ENCODE assay signal across 20 cellular contexts in genomic region chr9:103881419-103881818, GRCh38.
DNase-seq lines count a peak whose midpoint lies in the region; ATAC-seq and TF ChIP-seq lines count a peak whose summit lies in the region.
"Had no signal": no experiment of that assay in that cellular context is flagged by ENCODE, and none has a peak within 500 bp of the region (broad histone marks: within the 10 kb centered on the region; RNA-seq: fewer than 3 reads in every experiment).

No MANE protein-coding gene starts in this region.

- CTCF ChIA-PET in SK-N-SH (lab: Yijun Ruan, JAX): no interaction called here

- H3K4me2 ChIP-seq in SK-N-SH: no peak overlapping the region
- H3K4me2 ChIP-seq: A549; BLaER1 treated with 17β-estradiol and CSF1 and Interleukin-3, amounts not matched to agents 10 nM and 100 nM had no signal

- WGBS in SK-N-SH (ENCODE audit: low lambda C conversion rate): 12% methylated on average over 2 of the region's 2 CpGs

- DNase-seq in SK-N-SH: no peak
- no peak for DNase-seq in chondrocyte (ENCODE audit: low spot score)
- DNase-seq in glutamatergic neuron: no peak
- no peak for DNase-seq in type B pancreatic cell (ENCODE audit: extremely low spot score, unreplicated experiment)
- DNase-seq in activated effector memory CD4-positive, alpha-beta T cell treated with anti-CD3 and anti-CD28 coated beads, Interleukin-2, amount 50 U/mL, for 16 hours: no peak
- DNase-seq in activated CD4-positive, alpha-beta T cell treated with anti-CD3 and anti-CD28 coated beads, Interleukin-2, amount 50 U/mL, for 4 hours: no peak
- DNase-seq: AML-193; Caco-2; Calu3; CD4-positive, alpha-beta T cell; CD8-positive, alpha-beta T cell; DMS79 treated with DMSO at 0.1 percent for 48 hours; GF-D8 had no signal

- H3K27me3 Mint-ChIP-seq in chondrocyte (ENCODE audit: low read depth) (no peaks in the 10 kb centered on the region), glutamatergic neuron (ENCODE audit: unreplicated experiment) (no peaks in the 10 kb centered on the region), type B pancreatic cell (no peaks in the 10 kb centered on the region)
- H3K27me3 Mint-ChIP-seq: B cell; CD4-positive, alpha-beta T cell had no signal

- POLR2A ChIA-PET in SK-N-SH (lab: Yijun Ruan, JAX): no interaction called here

- H3K27me3 ChIP-seq in SK-N-SH (ENCODE audit: insufficient read depth): no peaks in the 10 kb centered on the region
- H3K27me3 ChIP-seq: BLaER1 treated with 17β-estradiol and CSF1 and Interleukin-3, amounts not matched to agents 10 nM and 100 nM had no signal

- H3K27ac Mint-ChIP-seq in chondrocyte (ENCODE audit: unreplicated experiment): no peak overlapping the region
- no peak overlapping the region for H3K27ac Mint-ChIP-seq in glutamatergic neuron (ENCODE audit: unreplicated experiment)
- H3K27ac Mint-ChIP-seq in type B pancreatic cell: no peak overlapping the region
- H3K27ac Mint-ChIP-seq: B cell; CD4-positive, alpha-beta T cell; CD8-positive, alpha-beta T cell had no signal

- no peaks in the 10 kb centered on the region for H3K9me3 ChIP-seq in SK-N-SH
- H3K9me3 ChIP-seq: A549; BLaER1 treated with 17β-estradiol and CSF1 and Interleukin-3, amounts not matched to agents 10 nM and 100 nM; Caco-2 had no signal

- ATAC-seq in SK-N-SH treated with all-trans-retinoic acid at 6 μM for 48 hours (no peak), GM21717 (IDR thresholded peaks at IDR 0.05; ENCODE audit: unreplicated experiment) (no peak)
- ATAC-seq: A549; CD8-positive, alpha-beta T cell had no signal

- no peaks in the 10 kb centered on the region for H3K36me3 ChIP-seq in SK-N-SH (replicated peaks in 1 of 2; ENCODE audit: control insufficient read depth in 1 of 2, insufficient read depth in 2 of 2, low read length in 1 of 2)
- H3K36me3 ChIP-seq: BLaER1 treated with 17β-estradiol and CSF1 and Interleukin-3, amounts not matched to agents 10 nM and 100 nM had no signal

- H2AFZ ChIP-seq in SK-N-SH (ENCODE audit: low read depth): peak overlapping the region; percentile 35; the same call in 1 of the 2 replicates

- no peaks in the 10 kb centered on the region for H3K9me2 ChIP-seq in SK-N-SH

- H3K27ac ChIP-seq in SK-N-SH (ENCODE audit: low read depth in 2 of 2, low read length in 1 of 2): no peak overlapping the region
- H3K27ac ChIP-seq: 22Rv1; A549; BLaER1 treated with 17β-estradiol and CSF1 and Interleukin-3, amounts not matched to agents 10 nM and 100 nM; C4-2B had no signal

- H3K4me1 ChIP-seq in SK-N-SH (ENCODE audit: control insufficient read depth in 1 of 2, insufficient read depth in 2 of 2, low read depth in 1 of 2, low read length in 1 of 2): no peaks in the 10 kb centered on the region
- H3K4me1 ChIP-seq: A549; BLaER1 treated with 17β-estradiol and CSF1 and Interleukin-3, amounts not matched to agents 10 nM and 100 nM; Caco-2 had no signal

- no peaks in the 10 kb centered on the region for H3K9me3 Mint-ChIP-seq in chondrocyte (ENCODE audit: low read depth)
- no peaks in the 10 kb centered on the region for H3K9me3 Mint-ChIP-seq in glutamatergic neuron (ENCODE audit: unreplicated experiment)
- H3K9me3 Mint-ChIP-seq in type B pancreatic cell: no peaks in the 10 kb centered on the region
- H3K9me3 Mint-ChIP-seq: CD4-positive, alpha-beta T cell; CD8-positive, alpha-beta T cell had no signal

- no peak for TF ChIP-seq RAD21 in SK-N-SH (IDR thresholded peaks at IDR 0.05; ENCODE audit: low read length)

- no peak overlapping the region for H3K9ac ChIP-seq in SK-N-SH
- H3K9ac ChIP-seq: BLaER1 treated with 17β-estradiol and CSF1 and Interleukin-3, amounts not matched to agents 10 nM and 100 nM had no signal

- H3K4me3 Mint-ChIP-seq in chondrocyte (ENCODE audit: unreplicated experiment) (no peak overlapping the region), glutamatergic neuron (ENCODE audit: unreplicated experiment) (no peak overlapping the region), type B pancreatic cell (no peak overlapping the region)
- H3K4me3 Mint-ChIP-seq: B cell; CD4-positive, alpha-beta T cell; CD8-positive, alpha-beta T cell had no signal

- H4K20me1 ChIP-seq in SK-N-SH (ENCODE audit: insufficient read depth): no peaks in the 10 kb centered on the region
- H4K20me1 ChIP-seq: BLaER1 treated with 17β-estradiol and CSF1 and Interleukin-3, amounts not matched to agents 10 nM and 100 nM had no signal

- H3K79me2 ChIP-seq in SK-N-SH (ENCODE audit: insufficient read depth): no peaks in the 10 kb centered on the region

- H3K4me1 Mint-ChIP-seq in chondrocyte (ENCODE audit: low read depth) (no peaks in the 10 kb centered on the region), glutamatergic neuron (ENCODE audit: low read depth, unreplicated experiment) (no peaks in the 10 kb centered on the region), type B pancreatic cell (ENCODE audit: unreplicated experiment) (no peaks in the 10 kb centered on the region)
- H3K4me1 Mint-ChIP-seq: B cell had no signal

- H3K36me3 Mint-ChIP-seq in chondrocyte (ENCODE audit: low read depth): no peaks in the 10 kb centered on the region
- no peaks in the 10 kb centered on the region for H3K36me3 Mint-ChIP-seq in glutamatergic neuron (ENCODE audit: unreplicated experiment)
- no peaks in the 10 kb centered on the region for H3K36me3 Mint-ChIP-seq in type B pancreatic cell
- H3K36me3 Mint-ChIP-seq: CD8-positive, alpha-beta T cell had no signal

- no peak overlapping the region for H3K4me3 ChIP-seq in SK-N-SH (ENCODE audit: low read depth in 2 of 2, low read length in 1 of 2)
- H3K4me3 ChIP-seq: A549; BLaER1 treated with 17β-estradiol and CSF1 and Interleukin-3, amounts not matched to agents 10 nM and 100 nM had no signal

- TF ChIP-seq EP300 in SK-N-SH (IDR thresholded peaks at IDR 0.05; ENCODE audit: borderline replicate concordance in 1 of 2, low read depth in 1 of 2, low read length in 1 of 2): no peak

- no peaks in the 10 kb centered on the region for H3F3A ChIP-seq in SK-N-SH (replicated peaks; ENCODE audit: insufficient read depth)

- TF ChIP-seq CTCF in SK-N-SH (IDR thresholded peaks at IDR 0.05) (peak; percentile 15; the same call in 1 of the 2 replicates), chondrocyte (IDR thresholded peaks at IDR 0.05) (peak; percentile 7), glutamatergic neuron (IDR thresholded peaks at IDR 0.05; ENCODE audit: partially characterized antibody, unreplicated experiment) (peak; percentile 46), type B pancreatic cell (conservative IDR thresholded peaks at IDR 0.05) (peak; percentile 52)

TF ChIP-seq in SK-N-SH, 30 proteins besides CTCF, POLR2A, EP300 and RAD21:
- TF ChIP-seq TAF1 (IDR thresholded peaks at IDR 0.05; ENCODE audit: borderline replicate concordance, low read depth, low read length): no peak
- TF ChIP-seq PBX3 (IDR thresholded peaks at IDR 0.05): no peak
- no peak for TF ChIP-seq GATA2 (CRISPR knock-in tag; IDR thresholded peaks at IDR 0.05)
- TF ChIP-seq YY1 (IDR thresholded peaks at IDR 0.05; ENCODE audit: low read depth): no peak
- TF ChIP-seq SIN3A (IDR thresholded peaks at IDR 0.05; ENCODE audit: borderline replicate concordance, low read depth, low read length): no peak
- no peak for TF ChIP-seq FOSL2 (IDR thresholded peaks at IDR 0.05; ENCODE audit: borderline replicate concordance, low read depth)
- no peak for TF ChIP-seq CHD2 (IDR thresholded peaks at IDR 0.05; ENCODE audit: low read length, partially characterized antibody)

TF ChIP-seq in SK-N-SH treated with all-trans-retinoic acid at 6 μM for 48 hours, 23 proteins besides CTCF, POLR2A, EP300 and RAD21:
- TF ChIP-seq PATZ1 (CRISPR knock-in tag; IDR thresholded peaks at IDR 0.05; ENCODE audit: borderline replicate concordance): no peak
- no peak for TF ChIP-seq ZNF8 (CRISPR knock-in tag; IDR thresholded peaks at IDR 0.05)
- no peak for TF ChIP-seq ZNF565 (CRISPR knock-in tag; conservative IDR thresholded peaks at IDR 0.05; ENCODE audit: low read depth)
- TF ChIP-seq ZC3H10 (CRISPR knock-in tag; IDR thresholded peaks at IDR 0.05): no peak
- no peak for TF ChIP-seq CSRNP3 (CRISPR knock-in tag; IDR thresholded peaks at IDR 0.05)
- TF ChIP-seq CSDC2 (CRISPR knock-in tag; IDR thresholded peaks at IDR 0.05): no peak
- no peak for TF ChIP-seq ZFP3 (CRISPR knock-in tag; IDR thresholded peaks at IDR 0.05)
- TF ChIP-seq TOX (CRISPR knock-in tag; IDR thresholded peaks at IDR 0.05; ENCODE audit: borderline replicate concordance): no peak
